29 cellular contexts compared by ENCODE assay signal in the genomic region with DNA sequence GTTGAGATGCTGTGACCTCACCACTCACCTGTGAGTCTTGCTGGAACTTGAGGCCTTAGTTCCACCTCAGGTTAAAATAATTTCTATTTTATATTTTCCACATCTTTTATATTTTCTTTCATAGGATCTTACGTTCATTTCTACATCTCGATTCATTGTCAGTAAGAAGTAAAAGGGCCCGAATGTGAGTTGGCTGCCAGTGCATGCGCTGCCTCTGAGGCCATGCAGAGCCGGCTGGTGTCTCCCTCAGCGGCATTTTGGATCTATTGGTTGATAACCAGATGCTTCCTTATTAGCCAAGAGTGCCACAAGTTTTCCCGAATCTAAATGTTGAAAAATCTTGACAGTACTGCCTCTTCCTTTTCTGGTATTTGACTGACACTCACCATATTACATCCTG.
"Had no signal": no experiment of that assay in that cellular context is flagged by ENCODE, and none has a peak within 500 bp of the region (broad histone marks: within the 10 kb centered on the region; RNA-seq: fewer than 3 reads in every experiment).

No MANE protein-coding gene starts in this region.

- H3K27me3 ChIP-seq: neutrophil, ovary, testis, thyroid gland, transverse colon, upper lobe of left lung, vagina had no signal

- H2AFZ ChIP-seq: neural progenitor cell had no signal

- H3K4me2 ChIP-seq: neural progenitor cell had no signal

- H3K27ac Mint-ChIP-seq: mesothelial cell of epicardium; naive B cell; natural killer cell; nephron progenitor cell; neural progenitor cell; stimulated activated naive B cell treated with anti-CD40 and anti-IgM and Interleukin-4, amounts not matched to agents 10 μg/mL and 1 μg/mL and 100 μg/mL, for 72 hours had no signal

- H3K4me3 Mint-ChIP-seq: mesothelial cell of epicardium; naive B cell; natural killer cell; nephron progenitor cell; neural progenitor cell; stimulated activated naive B cell treated with anti-CD40 and anti-IgM and Interleukin-4, amounts not matched to agents 10 μg/mL and 1 μg/mL and 100 μg/mL, for 72 hours had no signal

- DNase-seq: hippocampal formation; kidney; left colon; mesendoderm; naive B cell; natural killer cell; nephron progenitor cell; occipital lobe; retina; right cardiac atrium; stimulated activated CD4-positive, alpha-beta T cell treated with anti-CD3 and anti-CD28 coated beads, Interleukin-12 subunit alpha, Interleukin-12 subunit beta, amount 100 ng/mL, for 4 hours; stimulated activated CD4-positive, alpha-beta T cell treated with anti-CD3 and anti-CD28 coated beads, Interleukin-15, amount 100 ng/mL, for 24 hours; stimulated activated CD4-positive, alpha-beta T cell treated with anti-CD3 and anti-CD28 coated beads, Interleukin-2, amount 100 ng/mL, for 24 hours; stimulated activated CD4-positive, alpha-beta T cell treated with anti-CD3 and anti-CD28 coated beads, Interleukin-4, amount 100 ng/mL, for 1 hour; stimulated activated naive B cell treated with anti-CD40 and anti-IgM and Interleukin-4, amounts not matched to agents 10 μg/mL and 1 μg/mL and 100 μg/mL, for 72 hours; stimulated activated naive CD8-positive, alpha-beta T cell treated with anti-CD3 and anti-CD28 coated beads, Interleukin-15, Interleukin-2, amounts not matched to agents 100 U/mL and 50 U/mL, for 24 hours; stomach; testis; thyroid gland; transverse colon had no signal

- H3K27ac ChIP-seq: left lung, neural progenitor cell, neutrophil, ovary, prostate gland, skin epidermis, stomach, testis, thyroid gland, transverse colon, upper lobe of left lung, vagina had no signal

- H3K9me3 Mint-ChIP-seq: mesothelial cell of epicardium; naive B cell; natural killer cell; nephron progenitor cell; neural progenitor cell; stimulated activated naive B cell treated with anti-CD40 and anti-IgM and Interleukin-4, amounts not matched to agents 10 μg/mL and 1 μg/mL and 100 μg/mL, for 72 hours had no signal

- H3K9me3 ChIP-seq: left lung, neutrophil, ovary, prostate gland, stomach, testis, thyroid gland, transverse colon, upper lobe of left lung, vagina had no signal

- H3K27me3 Mint-ChIP-seq: naive B cell; stimulated activated naive B cell treated with anti-CD40 and anti-IgM and Interleukin-4, amounts not matched to agents 10 μg/mL and 1 μg/mL and 100 μg/mL, for 72 hours had no signal

- H3K4me1 ChIP-seq: left lung, neural progenitor cell, prostate gland, testis, thyroid gland, transverse colon, vagina had no signal

- H3K9ac ChIP-seq: neural progenitor cell had no signal

- H3K4me1 Mint-ChIP-seq: mesothelial cell of epicardium; naive B cell; natural killer cell; nephron progenitor cell; stimulated activated naive B cell treated with anti-CD40 and anti-IgM and Interleukin-4, amounts not matched to agents 10 μg/mL and 1 μg/mL and 100 μg/mL, for 72 hours had no signal

- H3K36me3 Mint-ChIP-seq: mesothelial cell of epicardium; naive B cell; natural killer cell; neural progenitor cell; stimulated activated naive B cell treated with anti-CD40 and anti-IgM and Interleukin-4, amounts not matched to agents 10 μg/mL and 1 μg/mL and 100 μg/mL, for 72 hours had no signal
